1 cellular context compared by ENCODE assay signal in genomic region chr6:3386374-3386857, GRCh38.
TF ChIP-seq lines count a peak whose summit lies in the region.

No MANE protein-coding gene starts in this region.

TF ChIP-seq in HCT116, 20 proteins besides CTCF, POLR2A, EP300 and RAD21 (continued from another document):
- TF ChIP-seq REST (IDR thresholded peaks at IDR 0.05; ENCODE audit: low read depth) (no peak), FOSL1 (IDR thresholded peaks at IDR 0.05; ENCODE audit: low read depth) (no peak), ATF3 (IDR thresholded peaks at IDR 0.05) (no peak), ELF1 (IDR thresholded peaks at IDR 0.05; ENCODE audit: borderline replicate concordance, low read depth) (no peak), POLR2AphosphoS5 (IDR thresholded peaks at IDR 0.05; ENCODE audit: low read depth, low read length) (no peak), ZBTB33 (IDR thresholded peaks at IDR 0.05; ENCODE audit: extremely low read depth, insufficient replicate concordance, low read length) (no peak), SRF (IDR thresholded peaks at IDR 0.05; ENCODE audit: low read depth) (no peak), MAX (IDR thresholded peaks at IDR 0.05) (no peak), EGR1 (IDR thresholded peaks at IDR 0.05; ENCODE audit: low read depth) (no peak), ZNF274 (IDR thresholded peaks at IDR 0.05; ENCODE audit: low read depth, low read length) (no peak), CEBPB (IDR thresholded peaks at IDR 0.05; ENCODE audit: low read depth) (no peak), CBX3 (IDR thresholded peaks at IDR 0.05; ENCODE audit: low read depth) (no peak), EZH2phosphoT487 (IDR thresholded peaks at IDR 0.05; ENCODE audit: borderline replicate concordance) (no peak)
TF ChIP-seq in HCT116: peak in this region for 0.
